In the genomic region with DNA sequence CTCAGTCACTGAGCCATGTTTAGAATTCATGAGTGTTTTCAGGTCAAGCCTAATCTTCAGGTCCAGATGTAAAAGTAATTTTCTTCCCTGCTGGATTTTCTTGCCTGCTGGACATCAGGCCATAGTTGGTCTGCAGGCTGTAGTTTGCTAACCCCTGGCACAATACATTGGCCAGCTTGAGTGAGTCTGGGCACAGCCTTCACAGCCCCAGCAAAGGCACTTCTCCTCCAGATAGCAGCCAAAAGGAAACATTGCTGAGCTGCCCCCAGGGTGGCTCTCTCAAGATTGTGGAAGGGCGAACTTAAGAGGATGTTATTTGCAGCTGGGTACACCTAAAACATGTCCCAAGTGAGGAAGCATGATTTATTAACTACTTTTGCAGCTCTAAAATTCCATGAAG, we compare ENCODE assay signal across 15 cellular contexts.
DNase-seq lines count a peak whose midpoint lies in the region; ATAC-seq and TF ChIP-seq lines count a peak whose summit lies in the region.
"Had no signal": no experiment of that assay in that cellular context is flagged by ENCODE, and none has a peak within 500 bp of the region (broad histone marks: within the 10 kb centered on the region; RNA-seq: fewer than 3 reads in every experiment).

No MANE protein-coding gene starts in this region.

- 100% methylated on average over 1 of the region's 1 CpG for WGBS in endodermal cell (ENCODE audit: insufficient coverage in 1 of 2, insufficient read length in 1 of 2), 2 experiments
- 76 to 84% methylated on average over 1 of the region's 1 CpG for WGBS in lung, 2 donors
- WGBS in sigmoid colon, 2 donors = 92 to 99% methylated on average over 1 of the region's 1 CpG

- peaks cover 56% of the 10 kb centered on the region for H3K36me3 Mint-ChIP-seq in endodermal cell (ENCODE audit: low read depth)

- peak; percentile 50 for ATAC-seq in Right ventricle myocardium superior (ENCODE audit: poor library complexity)
- no peak for ATAC-seq in lung (ENCODE audit: insufficient read depth, low FRiP score)
- ATAC-seq in GM19328 (IDR thresholded peaks at IDR 0.05; ENCODE audit: unreplicated experiment) = no peak

- no peak overlapping the region for H3K9ac ChIP-seq in endodermal cell (ENCODE audit: extremely low read depth, low read length, poor library complexity, severe bottlenecking)
- H3K9ac ChIP-seq: BLaER1 treated with 17β-estradiol and CSF1 and Interleukin-3, amounts not matched to agents 10 nM and 100 nM; GM23248 had no signal

- TF ChIP-seq CTCF in right atrium auricular region (IDR thresholded peaks at IDR 0.05) = no peak
- no peak for TF ChIP-seq CTCF in endodermal cell (conservative IDR thresholded peaks at IDR 0.05)
- TF ChIP-seq CTCF in lung (IDR thresholded peaks at IDR 0.05; ENCODE audit: control extremely low read depth, extremely low read depth) = no peak
- no peak for TF ChIP-seq CTCF in sigmoid colon (IDR thresholded peaks at IDR 0.05)

- no peaks in the 10 kb centered on the region for H3K27me3 Mint-ChIP-seq in endodermal cell (ENCODE audit: insufficient read depth)

- H3K9me3 Mint-ChIP-seq in endodermal cell = no peaks in the 10 kb centered on the region
- H3K9me3 Mint-ChIP-seq: CD4-positive, CD25-positive, alpha-beta regulatory T cell had no signal

- H3K4me3 ChIP-seq in right atrium auricular region = no peak overlapping the region
- H3K4me3 ChIP-seq in endodermal cell (ENCODE audit: low read length) = no peak overlapping the region
- H3K4me3 ChIP-seq in lung = no peak overlapping the region
- H3K4me3 ChIP-seq in sigmoid colon = no peak overlapping the region
- H3K4me3 ChIP-seq: BLaER1 treated with 17β-estradiol and CSF1 and Interleukin-3, amounts not matched to agents 10 nM and 100 nM; GM23248 had no signal

- no peak for TF ChIP-seq POLR2A in sigmoid colon (IDR thresholded peaks at IDR 0.05)

- no peak for TF ChIP-seq EP300 in sigmoid colon (IDR thresholded peaks at IDR 0.05)

- peaks cover 32% of the 10 kb centered on the region for H3K4me1 Mint-ChIP-seq in endodermal cell
- H3K4me1 Mint-ChIP-seq: CD4-positive, CD25-positive, alpha-beta regulatory T cell had no signal

- H3K4me3 Mint-ChIP-seq in endodermal cell = no peak overlapping the region
- H3K4me3 Mint-ChIP-seq: CD4-positive, CD25-positive, alpha-beta regulatory T cell had no signal

- DNase-seq in Right ventricle myocardium superior (no peak), right atrium auricular region (ENCODE audit: low spot score) (no peak), endodermal cell (peak; percentile 24), lung (ENCODE audit: low spot score) (peak; percentile 19), sigmoid colon (no peak), NCI-H2227 treated with DMSO at 0.1 percent for 48 hours (lab: John Stamatoyannopoulos, UW) (no peak), iPS-NIHi11 (ENCODE audit: low spot score) (no peak)
- DNase-seq: ACHN; CD4-positive, CD25-positive, alpha-beta regulatory T cell; DMS53; GF-D8; GM23248; H7 had no signal

- peaks cover 69% of the 10 kb centered on the region for H3K36me3 ChIP-seq in right atrium auricular region
- H3K36me3 ChIP-seq in endodermal cell (ENCODE audit: control insufficient read depth, insufficient read depth, low read length) = peaks cover 56% of the 10 kb centered on the region
- peaks cover 21 to 38% of the 10 kb centered on the region in 2 donors for H3K36me3 ChIP-seq in lung (ENCODE audit: control insufficient read depth in 2 of 2, insufficient read depth in 2 of 2, low read length in 2 of 2)
- H3K36me3 ChIP-seq in sigmoid colon = peaks cover 0 to 43% (median 18%) of the 10 kb centered on the region in 4 donors

- no peaks in the 10 kb centered on the region for H3K9me3 ChIP-seq in right atrium auricular region
- no peaks in the 10 kb centered on the region for H3K9me3 ChIP-seq in endodermal cell (ENCODE audit: control insufficient read depth, low read length)
- no peaks in the 10 kb centered on the region for H3K9me3 ChIP-seq in lung (ENCODE audit: control insufficient read depth in 2 of 2, insufficient read depth in 1 of 2, low read length in 1 of 2)
- H3K9me3 ChIP-seq in sigmoid colon = no peaks in the 10 kb centered on the region
- H3K9me3 ChIP-seq: BLaER1 treated with 17β-estradiol and CSF1 and Interleukin-3, amounts not matched to agents 10 nM and 100 nM had no signal

- H3K27me3 ChIP-seq in right atrium auricular region (no peaks in the 10 kb centered on the region), endodermal cell (ENCODE audit: control insufficient read depth, insufficient read depth, low read length, poor library complexity, severe bottlenecking) (no peaks in the 10 kb centered on the region), lung (ENCODE audit: control insufficient read depth, insufficient read depth) (no peaks in the 10 kb centered on the region), sigmoid colon (no peaks in the 10 kb centered on the region)
- H3K27me3 ChIP-seq: BLaER1 treated with 17β-estradiol and CSF1 and Interleukin-3, amounts not matched to agents 10 nM and 100 nM had no signal

- intact Hi-C loops in Right ventricle myocardium superior (cut with DNase I) = no loop called here
- intact Hi-C loops in sigmoid colon (cut with DNase I) = no loop called here

- peak overlapping the region; percentile 50 for H3K27ac Mint-ChIP-seq in endodermal cell
- H3K27ac Mint-ChIP-seq: CD4-positive, CD25-positive, alpha-beta regulatory T cell had no signal

- H3K4me1 ChIP-seq in right atrium auricular region = peaks cover 0 to 32% of the 10 kb centered on the region in 2 donors
- H3K4me1 ChIP-seq in endodermal cell (ENCODE audit: control insufficient read depth, insufficient read depth, low read length) = peaks cover 9% of the 10 kb centered on the region
- H3K4me1 ChIP-seq in lung (ENCODE audit: control insufficient read depth in 2 of 2, insufficient read depth in 2 of 2, low read length in 2 of 2) = peaks cover 0 to 3% of the 10 kb centered on the region in 2 donors
- H3K4me1 ChIP-seq in sigmoid colon = peaks cover 0 to 16% (median 15%) of the 10 kb centered on the region in 4 donors

- no peak overlapping the region for H3K27ac ChIP-seq in right atrium auricular region
- H3K27ac ChIP-seq in endodermal cell (ENCODE audit: low read depth, low read length) = no peak overlapping the region
- no peak overlapping the region for H3K27ac ChIP-seq in lung (ENCODE audit: low read depth in 1 of 2, low read length in 1 of 2)
- peak overlapping the region in 3 of 4 donors; percentile 28 to 58 (median 55) for H3K27ac ChIP-seq in sigmoid colon
- H3K27ac ChIP-seq: BLaER1 treated with 17β-estradiol and CSF1 and Interleukin-3, amounts not matched to agents 10 nM and 100 nM; GM23248 had no signal

Comparison
In these comparisons a context has a peak if more than half of its experiments do, and no peak if none do; other contexts are left out.
1. DNase-seq: peak in endodermal cell (single experiment) and lung (single experiment); none in Right ventricle myocardium superior (single experiment), right atrium auricular region (single experiment), sigmoid colon (single experiment), NCI-H2227 treated with DMSO at 0.1 percent for 48 hours (single experiment) and iPS-NIHi11 (single experiment).
2. H3K27ac ChIP-seq: peak in sigmoid colon (3 of 4); none in right atrium auricular region (0 of 2), endodermal cell (single experiment) and lung (0 of 2).